ENCODE assay signal across 8 cellular contexts in genomic region chr17:18217412-18218015, GRCh38. TPM values are rescaled to one million over a fixed set of nuclear protein-coding genes. Genes with fewer than 3 reads are reported as not detected.
A peak's percentile ranks its signal among the peaks of the same experiment; 100 is the strongest.
DNase-seq lines count a peak whose midpoint lies in the region; ATAC-seq and TF ChIP-seq lines count a peak whose summit lies in the region.

No MANE protein-coding gene starts in this region.

- DNase-seq in NCI-H2227 (lab: John Stamatoyannopoulos, UW; ENCODE audit: unreplicated experiment), result peak; percentile 63
- no peak for DNase-seq in NCI-H2227 treated with DMSO at 0.1 percent for 48 hours (lab: John Stamatoyannopoulos, UW)
- DNase-seq in NCI-H1694 (lab: John Stamatoyannopoulos, UW), result peak; percentile 52
- peak; percentile 54 for DNase-seq in activated CD4-positive, alpha-beta T cell treated with anti-CD3 and anti-CD28 coated beads for 1 hour
- DNase-seq in cerebellar cortex (ENCODE audit: low spot score), result peak; percentile 75
- peak; percentile 56 to 80 for DNase-seq in left colon
- DNase-seq in stimulated activated CD4-positive, alpha-beta T cell treated with anti-CD3 and anti-CD28 coated beads, Interleukin-4, amount 100 ng/mL, for 4 hours, result peak; percentile 60 to 67

- intact Hi-C loops in left colon (cut with DNase I, micrococcal nuclease), result loop anchor here in 1 of 2 donors (5.0 kb wide), 1 partner anchor 75 kb away; no protein-coding TSS in a partner anchor

- no peak for TF ChIP-seq POLR2A in GM18505 (IDR thresholded peaks at IDR 0.05; ENCODE audit: borderline replicate concordance, extremely low read depth, insufficient read depth, insufficient read length)

- ATAC-seq in left colon (peak; percentile 93), GM18505 (IDR thresholded peaks at IDR 0.05; ENCODE audit: unreplicated experiment) (no peak)

RNA-seq across cellular contexts. Expression of gene LLGL1, which starts 7.9 kb away (rescaled TPM):
- total RNA-seq in left colon, result 1 to 10 TPM; 7.5 to 8.6 TPM

RNA-seq across cellular contexts. Expression of gene ALKBH5, which starts 33.9 kb away (rescaled TPM):
- total RNA-seq in left colon, result 10 to 100 TPM; 83.7 to 89.8 TPM

RNA-seq across cellular contexts. Expression of gene FLII, which starts 41.0 kb away (rescaled TPM):
- 100 to 1,000 TPM; 276 to 285 TPM for total RNA-seq in left colon

RNA-seq across cellular contexts. Expression of gene MIEF2, which starts 42.9 kb away (rescaled TPM):
- total RNA-seq in left colon, result 10 to 100 TPM; 13.8 to 18.3 TPM
